10 cellular contexts compared by ENCODE assay signal in genomic region chr2:159118859-159119510, GRCh38.
A peak's percentile ranks its signal among the peaks of the same experiment; 100 is the strongest.
DNase-seq lines count a peak whose midpoint lies in the region; ATAC-seq and TF ChIP-seq lines count a peak whose summit lies in the region.
"Had no signal": no experiment of that assay in that cellular context is flagged by ENCODE, and none has a peak within 500 bp of the region (broad histone marks: within the 10 kb centered on the region; RNA-seq: fewer than 3 reads in every experiment).

No MANE protein-coding gene starts in this region.

- no peak overlapping the region for H3K9ac ChIP-seq in PC-3 (ENCODE audit: low read length)

- no TSS peak for BruUV-seq in PC-3 (replicated peaks; lab: Mats Ljungman, UMichigan)

- H3K9me2 ChIP-seq in PC-3 (replicated peaks; ENCODE audit: low read length): no peaks in the 10 kb centered on the region

- intact Hi-C loops in cardiac septum (cut with DNase I): loop anchor here (1.0 to 5.0 kb wide), 3 partner anchors 87 to 218 kb away; partner anchors contain the start of gene TANC1
- intact Hi-C loops in PC-3 (cut with micrococcal nuclease): loop anchor here (1.0 to 2.0 kb wide), 3 partner anchors 83 to 218 kb away; partner anchors contain the start of gene TANC1
- intact Hi-C loops in heart left ventricle (cut with DNase I): loop anchor here (1.0 to 10.0 kb wide), 11 partner anchors 77 to 218 kb away; partner anchors contain the start of gene TANC1 (in 9 of the 10)
- intact Hi-C loops in thyroid gland (cut with DNase I): no loop called here

- WGBS in heart left ventricle, 4 donors: 44 to 58% (median 50%) methylated on average over 2 of the region's 2 CpGs
- WGBS in thyroid gland, 2 donors: 91 to 94% methylated on average over 2 of the region's 2 CpGs

- H3K4me1 ChIP-seq in cardiac muscle cell (ENCODE audit: low read depth) (peaks cover 27% of the 10 kb centered on the region), PC-3 (ENCODE audit: insufficient read depth, low read length) (peaks cover 17% of the 10 kb centered on the region), heart left ventricle (peaks cover 3 to 67% (median 22%) of the 10 kb centered on the region in 12 donors), thyroid gland (peaks cover 11% of the 10 kb centered on the region in 2 donors)

- no peaks in the 10 kb centered on the region for H4K20me1 ChIP-seq in PC-3 (ENCODE audit: low read length)

- POLR2A ChIA-PET in PC-3 (lab: Charles Lee; ENCODE audit: unreplicated experiment): interaction anchor here (0.5 kb wide), 1 partner anchor 31 kb away, joined by 6 read pairs; no protein-coding TSS in a partner anchor

- H3K36me3 ChIP-seq in cardiac muscle cell (no peaks in the 10 kb centered on the region), PC-3 (ENCODE audit: low read depth, low read length) (no peaks in the 10 kb centered on the region), heart left ventricle (no peaks in the 10 kb centered on the region), thyroid gland (no peaks in the 10 kb centered on the region)
- H3K36me3 ChIP-seq: left lung, Peyer's patch had no signal

- TF ChIP-seq POLR2A in heart left ventricle (IDR thresholded peaks at IDR 0.05) (no peak), thyroid gland (IDR thresholded peaks at IDR 0.05) (no peak)

- ATAC-seq in PC-3 (no peak), heart left ventricle (peak in 2 of 4 donors; percentile 14 to 16), HG02763 (IDR thresholded peaks at IDR 0.05; ENCODE audit: unreplicated experiment) (no peak)

- TF ChIP-seq CTCF in cardiac muscle cell (IDR thresholded peaks at IDR 0.05; ENCODE audit: low read depth, low read length) (no peak), PC-3 (conservative IDR thresholded peaks at IDR 0.05; ENCODE audit: low read depth, low read length) (peak; percentile 29; the same call in 1 of the 2 replicates), heart left ventricle (IDR thresholded peaks at IDR 0.05) (peak in 4 of 12 donors; percentile 2 to 35 (median 14)), thyroid gland (IDR thresholded peaks at IDR 0.05) (no peak)

- H3K27ac ChIP-seq in cardiac muscle cell (peak overlapping the region; percentile 83), PC-3 (ENCODE audit: low read length) (no peak overlapping the region), heart left ventricle (peak overlapping the region; percentile 26 to 94 (median 68)), thyroid gland (peak overlapping the region; percentile 1 to 70 (median 11))
- H3K27ac ChIP-seq: left lung had no signal

- no peaks in the 10 kb centered on the region for H3K27me3 ChIP-seq in cardiac muscle cell
- H3K27me3 ChIP-seq in PC-3 (ENCODE audit: low read length): no peaks in the 10 kb centered on the region
- H3K27me3 ChIP-seq in heart left ventricle: no peaks in the 10 kb centered on the region
- H3K27me3 ChIP-seq in thyroid gland: no peaks in the 10 kb centered on the region
- H3K27me3 ChIP-seq: left lung, Peyer's patch had no signal

- peaks cover 16% of the 10 kb centered on the region for H3K79me2 ChIP-seq in PC-3 (ENCODE audit: low read length)

- no peak overlapping the region for H3K4me2 ChIP-seq in PC-3 (ENCODE audit: low read length)

- H2AFZ ChIP-seq in PC-3 (ENCODE audit: low read length): no peak overlapping the region

- H3K4me3 ChIP-seq in cardiac muscle cell: no peak overlapping the region
- no peak overlapping the region for H3K4me3 ChIP-seq in PC-3 (ENCODE audit: low read length)
- H3K4me3 ChIP-seq in heart left ventricle: no peak overlapping the region
- H3K4me3 ChIP-seq in thyroid gland (replicated peaks in 1 of 3): no peak overlapping the region
- H3K4me3 ChIP-seq: left lung, Peyer's patch had no signal

- H3K9me3 ChIP-seq in cardiac muscle cell (ENCODE audit: low read depth): no peaks in the 10 kb centered on the region
- no peaks in the 10 kb centered on the region for H3K9me3 ChIP-seq in PC-3 (ENCODE audit: low read length)
- H3K9me3 ChIP-seq in heart left ventricle: peaks cover 0 to 9% (median 0%) of the 10 kb centered on the region in 12 donors
- no peaks in the 10 kb centered on the region for H3K9me3 ChIP-seq in thyroid gland
- H3K9me3 ChIP-seq: Peyer's patch had no signal

- CTCF ChIA-PET in PC-3 (lab: Charles Lee): interaction anchor here (0.6 to 1.8 kb wide), 9 partner anchors 12 to 657 kb away, joined by 3 to 33 read pairs (median 3); no protein-coding TSS in a partner anchor

- no peaks in the 10 kb centered on the region for H3F3A ChIP-seq in PC-3 (ENCODE audit: low read length, unreplicated experiment)

- no peak for DNase-seq in cardiac muscle cell (ENCODE audit: low read depth in 1 of 2, low spot score in 1 of 2)
- DNase-seq in cardiac septum (ENCODE audit: low spot score): no peak
- DNase-seq in PC-3: no peak
- no peak for DNase-seq in heart left ventricle
- DNase-seq in thyroid gland: no peak
- DNase-seq in islet precursor cell: no peak
- DNase-seq in HPDE6-E6E7 (ENCODE audit: extremely low spot score): no peak
